Comparison of ENCODE assay signal across 15 cellular contexts in the genomic region with DNA sequence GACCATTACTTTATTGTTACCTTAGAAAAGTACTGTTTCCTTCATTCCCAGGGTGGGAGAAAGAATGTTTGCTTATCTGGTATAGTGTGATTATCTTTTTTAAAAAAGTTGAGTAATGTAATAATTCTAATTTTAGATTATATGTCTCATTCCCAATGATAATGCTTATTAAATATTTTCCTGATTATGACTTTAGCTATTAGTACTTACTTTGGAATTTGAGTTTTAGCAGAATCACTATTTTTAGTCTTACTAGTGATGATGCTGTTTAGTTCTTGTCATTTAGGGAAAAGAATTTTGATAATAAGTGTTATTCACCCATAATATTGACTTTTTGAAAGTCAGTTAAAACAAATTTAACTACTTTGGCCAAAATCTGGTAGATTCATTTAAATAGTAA.
"Had no signal": no experiment of that assay in that cellular context is flagged by ENCODE, and none has a peak within 500 bp of the region (broad histone marks: within the 10 kb centered on the region; RNA-seq: fewer than 3 reads in every experiment).

No MANE protein-coding gene starts in this region.

- H3K4me3 Mint-ChIP-seq: activated CD4-positive, alpha-beta memory T cell treated with anti-CD3 and anti-CD28 coated beads, Interleukin-2, amount 10 ng/mL, durations not matched to agents 7 days and 5 days; activated CD4-positive, alpha-beta T cell treated with anti-CD3 and anti-CD28 coated beads for 36 hours; activated naive CD8-positive, alpha-beta T cell treated with anti-CD3 and anti-CD28 coated beads, Interleukin-2, amount 10 ng/mL, durations not matched to agents 7 days and 5 days; central memory CD8-positive, alpha-beta T cell; dendritic cell treated with granulocyte-macrophage colony-stimulating factor and Interleukin-4, amounts not matched to agents 40 ng/mL and 50 ng/mL, for 4 days; nephron progenitor cell; stimulated activated memory B cell treated with anti-CD40 and anti-IgM and Interleukin-4, amounts not matched to agents 10 μg/mL and 1 μg/mL and 100 μg/mL, for 72 hours had no signal

- H3K27ac Mint-ChIP-seq: activated CD4-positive, alpha-beta memory T cell treated with anti-CD3 and anti-CD28 coated beads, Interleukin-2, amount 10 ng/mL, durations not matched to agents 7 days and 5 days; activated CD4-positive, alpha-beta T cell treated with anti-CD3 and anti-CD28 coated beads for 36 hours; activated naive CD8-positive, alpha-beta T cell treated with anti-CD3 and anti-CD28 coated beads, Interleukin-2, amount 10 ng/mL, durations not matched to agents 7 days and 5 days; dendritic cell treated with granulocyte-macrophage colony-stimulating factor and Interleukin-4, amounts not matched to agents 40 ng/mL and 50 ng/mL, for 4 days; nephron progenitor cell; stimulated activated memory B cell treated with anti-CD40 and anti-IgM and Interleukin-4, amounts not matched to agents 10 μg/mL and 1 μg/mL and 100 μg/mL, for 72 hours had no signal

- H3K4me1 ChIP-seq: pancreas, SJCRH30, upper lobe of left lung had no signal

- H3K9me3 ChIP-seq: pancreas, SJCRH30, upper lobe of left lung had no signal

- H3K9me3 Mint-ChIP-seq: central memory CD8-positive, alpha-beta T cell had no signal

- H3K36me3 ChIP-seq: left lung, pancreas, SJCRH30, upper lobe of left lung had no signal

- H3K4me3 ChIP-seq: left lung, pancreas, SJCRH30, upper lobe of left lung had no signal

- H3K4me1 Mint-ChIP-seq: activated CD4-positive, alpha-beta T cell treated with anti-CD3 and anti-CD28 coated beads for 36 hours; activated naive CD8-positive, alpha-beta T cell treated with anti-CD3 and anti-CD28 coated beads, Interleukin-2, amount 10 ng/mL, durations not matched to agents 7 days and 5 days; central memory CD8-positive, alpha-beta T cell; nephron progenitor cell; stimulated activated memory B cell treated with anti-CD40 and anti-IgM and Interleukin-4, amounts not matched to agents 10 μg/mL and 1 μg/mL and 100 μg/mL, for 72 hours had no signal

- DNase-seq: activated CD4-positive, alpha-beta memory T cell treated with anti-CD3 and anti-CD28 coated beads, Interleukin-2, amount 10 ng/mL, durations not matched to agents 7 days and 5 days; activated CD4-positive, alpha-beta T cell treated with anti-CD3 and anti-CD28 coated beads for 36 hours; activated CD8-positive, alpha-beta memory T cell treated with anti-CD3 and anti-CD28 coated beads, Interleukin-2, amount 50 U/mL, for 4 hours; activated naive CD8-positive, alpha-beta T cell treated with anti-CD3 and anti-CD28 coated beads, Interleukin-2, amount 10 ng/mL, durations not matched to agents 7 days and 5 days; left lung; mesendoderm; nephron progenitor cell; pancreas; SJCRH30; T1000; upper lobe of left lung had no signal

- H3K27ac ChIP-seq: pancreas, SJCRH30, VCaP had no signal

- ATAC-seq: activated CD4-positive, alpha-beta T cell treated with anti-CD3 and anti-CD28 coated beads for 36 hours; left lung; pancreas; stimulated activated memory B cell treated with anti-CD40 and anti-IgM and Interleukin-4, amounts not matched to agents 10 μg/mL and 1 μg/mL and 100 μg/mL, for 72 hours had no signal

- H3K27me3 ChIP-seq: left lung, pancreas, SJCRH30, upper lobe of left lung had no signal

- H3K27me3 Mint-ChIP-seq: activated CD4-positive, alpha-beta memory T cell treated with anti-CD3 and anti-CD28 coated beads, Interleukin-2, amount 10 ng/mL, durations not matched to agents 7 days and 5 days; activated CD4-positive, alpha-beta T cell treated with anti-CD3 and anti-CD28 coated beads for 36 hours; dendritic cell treated with granulocyte-macrophage colony-stimulating factor and Interleukin-4, amounts not matched to agents 40 ng/mL and 50 ng/mL, for 4 days; stimulated activated memory B cell treated with anti-CD40 and anti-IgM and Interleukin-4, amounts not matched to agents 10 μg/mL and 1 μg/mL and 100 μg/mL, for 72 hours had no signal

- H3K36me3 Mint-ChIP-seq: activated naive CD8-positive, alpha-beta T cell treated with anti-CD3 and anti-CD28 coated beads, Interleukin-2, amount 10 ng/mL, durations not matched to agents 7 days and 5 days had no signal
